1 cellular context compared by ENCODE assay signal in the genomic region with DNA sequence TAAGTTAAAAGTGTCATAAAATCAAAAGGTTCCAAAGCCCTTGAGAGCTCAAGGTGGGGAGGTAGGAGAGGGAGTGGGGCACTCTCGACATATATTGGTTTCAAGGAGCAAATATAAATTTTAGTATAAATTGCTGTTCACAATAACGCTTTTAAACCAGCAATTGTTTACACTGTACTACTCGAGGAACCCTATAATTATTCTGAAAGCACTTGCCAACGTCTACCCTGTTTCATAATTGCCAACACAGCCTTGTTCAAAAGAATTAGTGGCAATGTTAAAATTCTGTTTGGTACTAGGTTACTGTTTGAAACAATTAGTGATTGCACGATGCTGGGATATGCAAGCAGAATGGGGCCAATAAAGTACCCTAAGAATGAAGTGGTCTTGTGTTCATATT.
TF ChIP-seq lines count a peak whose summit lies in the region.

No MANE protein-coding gene starts in this region.

TF ChIP-seq in GM23338, 12 proteins besides CTCF, POLR2A, EP300 and RAD21 (continued from another document):
- TF ChIP-seq, protein P1, sequence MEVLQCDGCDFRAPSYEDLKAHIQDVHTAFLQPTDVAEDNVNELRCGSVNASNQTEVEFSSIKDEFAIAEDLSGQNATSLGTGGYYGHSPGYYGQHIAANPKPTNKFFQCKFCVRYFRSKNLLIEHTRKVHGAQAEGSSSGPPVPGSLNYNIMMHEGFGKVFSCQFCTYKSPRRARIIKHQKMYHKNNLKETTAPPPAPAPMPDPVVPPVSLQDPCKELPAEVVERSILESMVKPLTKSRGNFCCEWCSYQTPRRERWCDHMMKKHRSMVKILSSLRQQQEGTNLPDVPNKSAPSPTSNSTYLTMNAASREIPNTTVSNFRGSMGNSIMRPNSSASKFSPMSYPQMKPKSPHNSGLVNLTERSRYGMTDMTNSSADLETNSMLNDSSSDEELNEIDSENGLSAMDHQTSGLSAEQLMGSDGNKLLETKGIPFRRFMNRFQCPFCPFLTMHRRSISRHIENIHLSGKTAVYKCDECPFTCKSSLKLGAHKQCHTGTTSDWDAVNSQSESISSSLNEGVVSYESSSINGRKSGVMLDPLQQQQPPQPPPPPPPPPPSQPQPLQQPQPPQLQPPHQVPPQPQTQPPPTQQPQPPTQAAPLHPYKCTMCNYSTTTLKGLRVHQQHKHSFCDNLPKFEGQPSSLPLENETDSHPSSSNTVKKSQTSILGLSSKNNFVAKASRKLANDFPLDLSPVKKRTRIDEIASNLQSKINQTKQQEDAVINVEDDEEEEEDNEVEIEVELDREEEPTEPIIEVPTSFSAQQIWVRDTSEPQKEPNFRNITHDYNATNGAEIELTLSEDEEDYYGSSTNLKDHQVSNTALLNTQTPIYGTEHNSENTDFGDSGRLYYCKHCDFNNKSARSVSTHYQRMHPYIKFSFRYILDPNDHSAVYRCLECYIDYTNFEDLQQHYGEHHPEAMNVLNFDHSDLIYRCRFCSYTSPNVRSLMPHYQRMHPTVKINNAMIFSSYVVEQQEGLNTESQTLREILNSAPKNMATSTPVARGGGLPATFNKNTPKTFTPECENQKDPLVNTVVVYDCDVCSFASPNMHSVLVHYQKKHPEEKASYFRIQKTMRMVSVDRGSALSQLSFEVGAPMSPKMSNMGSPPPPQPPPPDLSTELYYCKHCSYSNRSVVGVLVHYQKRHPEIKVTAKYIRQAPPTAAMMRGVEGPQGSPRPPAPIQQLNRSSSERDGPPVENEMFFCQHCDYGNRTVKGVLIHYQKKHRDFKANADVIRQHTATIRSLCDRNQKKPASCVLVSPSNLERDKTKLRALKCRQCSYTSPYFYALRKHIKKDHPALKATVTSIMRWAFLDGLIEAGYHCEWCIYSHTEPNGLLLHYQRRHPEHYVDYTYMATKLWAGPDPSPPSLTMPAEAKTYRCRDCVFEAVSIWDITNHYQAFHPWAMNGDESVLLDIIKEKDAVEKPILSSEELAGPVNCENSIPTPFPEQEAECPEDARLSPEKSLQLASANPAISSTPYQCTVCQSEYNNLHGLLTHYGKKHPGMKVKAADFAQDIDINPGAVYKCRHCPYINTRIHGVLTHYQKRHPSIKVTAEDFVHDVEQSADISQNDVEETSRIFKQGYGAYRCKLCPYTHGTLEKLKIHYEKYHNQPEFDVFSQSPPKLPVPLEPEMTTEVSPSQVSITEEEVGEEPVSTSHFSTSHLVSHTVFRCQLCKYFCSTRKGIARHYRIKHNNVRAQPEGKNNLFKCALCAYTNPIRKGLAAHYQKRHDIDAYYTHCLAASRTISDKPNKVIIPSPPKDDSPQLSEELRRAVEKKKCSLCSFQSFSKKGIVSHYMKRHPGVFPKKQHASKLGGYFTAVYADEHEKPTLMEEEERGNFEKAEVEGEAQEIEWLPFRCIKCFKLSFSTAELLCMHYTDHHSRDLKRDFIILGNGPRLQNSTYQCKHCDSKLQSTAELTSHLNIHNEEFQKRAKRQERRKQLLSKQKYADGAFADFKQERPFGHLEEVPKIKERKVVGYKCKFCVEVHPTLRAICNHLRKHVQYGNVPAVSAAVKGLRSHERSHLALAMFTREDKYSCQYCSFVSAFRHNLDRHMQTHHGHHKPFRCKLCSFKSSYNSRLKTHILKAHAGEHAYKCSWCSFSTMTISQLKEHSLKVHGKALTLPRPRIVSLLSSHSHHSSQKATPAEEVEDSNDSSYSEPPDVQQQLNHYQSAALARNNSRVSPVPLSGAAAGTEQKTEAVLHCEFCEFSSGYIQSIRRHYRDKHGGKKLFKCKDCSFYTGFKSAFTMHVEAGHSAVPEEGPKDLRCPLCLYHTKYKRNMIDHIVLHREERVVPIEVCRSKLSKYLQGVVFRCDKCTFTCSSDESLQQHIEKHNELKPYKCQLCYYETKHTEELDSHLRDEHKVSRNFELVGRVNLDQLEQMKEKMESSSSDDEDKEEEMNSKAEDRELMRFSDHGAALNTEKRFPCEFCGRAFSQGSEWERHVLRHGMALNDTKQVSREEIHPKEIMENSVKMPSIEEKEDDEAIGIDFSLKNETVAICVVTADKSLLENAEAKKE (CRISPR knock-in tag; IDR thresholded peaks at IDR 0.05), result no peak
- no peak for TF ChIP-seq POLR2AphosphoS5 (IDR thresholded peaks at IDR 0.05; ENCODE audit: low read depth)
- no peak for TF ChIP-seq EZH2phosphoT487 (IDR thresholded peaks at IDR 0.05; ENCODE audit: unreplicated experiment)
- no peak for TF ChIP-seq STAT1 (IDR thresholded peaks at IDR 0.05; ENCODE audit: unreplicated experiment)
- TF ChIP-seq EZH2 (IDR thresholded peaks at IDR 0.05; ENCODE audit: low read depth, unreplicated experiment), result no peak
- TF ChIP-seq, protein P2, sequence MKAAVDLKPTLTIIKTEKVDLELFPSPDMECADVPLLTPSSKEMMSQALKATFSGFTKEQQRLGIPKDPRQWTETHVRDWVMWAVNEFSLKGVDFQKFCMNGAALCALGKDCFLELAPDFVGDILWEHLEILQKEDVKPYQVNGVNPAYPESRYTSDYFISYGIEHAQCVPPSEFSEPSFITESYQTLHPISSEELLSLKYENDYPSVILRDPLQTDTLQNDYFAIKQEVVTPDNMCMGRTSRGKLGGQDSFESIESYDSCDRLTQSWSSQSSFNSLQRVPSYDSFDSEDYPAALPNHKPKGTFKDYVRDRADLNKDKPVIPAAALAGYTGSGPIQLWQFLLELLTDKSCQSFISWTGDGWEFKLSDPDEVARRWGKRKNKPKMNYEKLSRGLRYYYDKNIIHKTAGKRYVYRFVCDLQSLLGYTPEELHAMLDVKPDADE (IDR thresholded peaks at IDR 0.05), result no peak
- no peak for TF ChIP-seq JUNB (IDR thresholded peaks at IDR 0.05; ENCODE audit: unreplicated experiment)
- TF ChIP-seq, protein P3, sequence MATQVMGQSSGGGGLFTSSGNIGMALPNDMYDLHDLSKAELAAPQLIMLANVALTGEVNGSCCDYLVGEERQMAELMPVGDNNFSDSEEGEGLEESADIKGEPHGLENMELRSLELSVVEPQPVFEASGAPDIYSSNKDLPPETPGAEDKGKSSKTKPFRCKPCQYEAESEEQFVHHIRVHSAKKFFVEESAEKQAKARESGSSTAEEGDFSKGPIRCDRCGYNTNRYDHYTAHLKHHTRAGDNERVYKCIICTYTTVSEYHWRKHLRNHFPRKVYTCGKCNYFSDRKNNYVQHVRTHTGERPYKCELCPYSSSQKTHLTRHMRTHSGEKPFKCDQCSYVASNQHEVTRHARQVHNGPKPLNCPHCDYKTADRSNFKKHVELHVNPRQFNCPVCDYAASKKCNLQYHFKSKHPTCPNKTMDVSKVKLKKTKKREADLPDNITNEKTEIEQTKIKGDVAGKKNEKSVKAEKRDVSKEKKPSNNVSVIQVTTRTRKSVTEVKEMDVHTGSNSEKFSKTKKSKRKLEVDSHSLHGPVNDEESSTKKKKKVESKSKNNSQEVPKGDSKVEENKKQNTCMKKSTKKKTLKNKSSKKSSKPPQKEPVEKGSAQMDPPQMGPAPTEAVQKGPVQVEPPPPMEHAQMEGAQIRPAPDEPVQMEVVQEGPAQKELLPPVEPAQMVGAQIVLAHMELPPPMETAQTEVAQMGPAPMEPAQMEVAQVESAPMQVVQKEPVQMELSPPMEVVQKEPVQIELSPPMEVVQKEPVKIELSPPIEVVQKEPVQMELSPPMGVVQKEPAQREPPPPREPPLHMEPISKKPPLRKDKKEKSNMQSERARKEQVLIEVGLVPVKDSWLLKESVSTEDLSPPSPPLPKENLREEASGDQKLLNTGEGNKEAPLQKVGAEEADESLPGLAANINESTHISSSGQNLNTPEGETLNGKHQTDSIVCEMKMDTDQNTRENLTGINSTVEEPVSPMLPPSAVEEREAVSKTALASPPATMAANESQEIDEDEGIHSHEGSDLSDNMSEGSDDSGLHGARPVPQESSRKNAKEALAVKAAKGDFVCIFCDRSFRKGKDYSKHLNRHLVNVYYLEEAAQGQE (IDR thresholded peaks at IDR 0.05; ENCODE audit: unreplicated experiment), result no peak
